Comparison of ENCODE assay signal across 1 cellular context in genomic region chr12:56126732-56127239, GRCh38.
A peak's percentile ranks its signal among the peaks of the same experiment; 100 is the strongest.
TF ChIP-seq lines count a peak whose summit lies in the region.

No MANE protein-coding gene starts in this region.

TF ChIP-seq in K562, 482 proteins besides CTCF, POLR2A, EP300 and RAD21 (continued from another document and continues in another):
- TF ChIP-seq IRF1 (CRISPR knock-in tag; IDR thresholded peaks at IDR 0.05; ENCODE audit: borderline replicate concordance) (no peak), SUPT5H (IDR thresholded peaks at IDR 0.05) (no peak; the same call in 1 of the 2 replicates), XRCC5 (IDR thresholded peaks at IDR 0.05; ENCODE audit: low read depth, low read length) (no peak), ZNF239 (CRISPR knock-in tag; IDR thresholded peaks at IDR 0.05) (no peak), SMAD2 (IDR thresholded peaks at IDR 0.05; ENCODE audit: low read depth, low read length) (no peak), MEF2A (IDR thresholded peaks at IDR 0.05; ENCODE audit: control insufficient read depth, low read depth, low read length) (no peak), FOXM1 (IDR thresholded peaks at IDR 0.05; ENCODE audit: low read depth) (peak; percentile 93), FOXM1 (CRISPR knock-in tag; IDR thresholded peaks at IDR 0.05; ENCODE audit: low read depth) (no peak), JUND (IDR thresholded peaks at IDR 0.05; ENCODE audit: borderline replicate concordance, low read depth, low read length) (peak; percentile 80), JUND (tag; IDR thresholded peaks at IDR 0.05; ENCODE audit: borderline replicate concordance, low read depth, low read length) (peak; percentile 74; the same call in 1 of the 3 replicates), HMG20B (CRISPR knock-in tag; IDR thresholded peaks at IDR 0.05) (no peak), CAMTA2 (CRISPR knock-in tag; conservative IDR thresholded peaks at IDR 0.05) (no peak), SNAPC5 (CRISPR knock-in tag; IDR thresholded peaks at IDR 0.05) (no peak), RUNX1 (IDR thresholded peaks at IDR 0.05; ENCODE audit: low read depth) (no peak), POLR3A (IDR thresholded peaks at IDR 0.05; ENCODE audit: borderline replicate concordance, extremely low read depth, insufficient read depth, insufficient read length) (no peak), ZNF445 (CRISPR knock-in tag; IDR thresholded peaks at IDR 0.05; ENCODE audit: low read depth) (no peak), MLLT1 (IDR thresholded peaks at IDR 0.05) (peak in 1 of 2 experiments; percentile 62; a peak in 2 of 4 replicates), DPF2 (IDR thresholded peaks at IDR 0.05) (peak; percentile 98), ZNF695 (CRISPR knock-in tag; IDR thresholded peaks at IDR 0.05) (no peak), RFX7 (CRISPR knock-in tag; IDR thresholded peaks at IDR 0.05) (no peak), ERF (CRISPR knock-in tag; IDR thresholded peaks at IDR 0.05) (no peak), SP1 (CRISPR knock-in tag; IDR thresholded peaks at IDR 0.05) (no peak; the same call in 1 of the 2 replicates), ZFP36 (IDR thresholded peaks at IDR 0.05; ENCODE audit: low read depth, low read length, partially characterized antibody) (no peak), TAF7 (tag; IDR thresholded peaks at IDR 0.05) (no peak), ZBTB5 (IDR thresholded peaks at IDR 0.05) (no peak), POLR3G (IDR thresholded peaks at IDR 0.05; ENCODE audit: extremely low read depth, insufficient read length, insufficient replicate concordance) (no peak), MAZ (CRISPR knock-in tag; conservative IDR thresholded peaks at IDR 0.05 in 1 of 2, IDR thresholded peaks at IDR 0.05 in 1 of 2) (no peak), NR3C1 (CRISPR knock-in tag; IDR thresholded peaks at IDR 0.05) (no peak), SMAD1 (IDR thresholded peaks at IDR 0.05; ENCODE audit: low read depth, low read length, partially characterized antibody) (peak; percentile 82), KLF6 (CRISPR knock-in tag; IDR thresholded peaks at IDR 0.05; ENCODE audit: borderline replicate concordance) (no peak), PRPF4 (IDR thresholded peaks at IDR 0.05; ENCODE audit: insufficient read depth, low read depth, low read length, poor library complexity, severe bottlenecking) (no peak), SMC3 (conservative IDR thresholded peaks at IDR 0.05; ENCODE audit: insufficient read depth, low read depth, low read length) (no peak), MTF1 (CRISPR knock-in tag; IDR thresholded peaks at IDR 0.05; ENCODE audit: borderline replicate concordance) (no peak), MTA2 (IDR thresholded peaks at IDR 0.05; ENCODE audit: low read depth) (peak; percentile 81), ZNF318 (IDR thresholded peaks at IDR 0.05; ENCODE audit: borderline replicate concordance in 1 of 2, low read depth in 1 of 2) (0 out of 4 replicates have a peak, but pooled peaks of 1 of the 2 experiments have one; percentile 59), ZNF644 (tag; IDR thresholded peaks at IDR 0.05; ENCODE audit: low read depth) (no peak), SPI1 (IDR thresholded peaks at IDR 0.05; ENCODE audit: borderline replicate concordance, low read depth, low read length) (peak; percentile 87), THAP12 (CRISPR knock-in tag; IDR thresholded peaks at IDR 0.05) (no peak), ZNF274 (IDR thresholded peaks at IDR 0.05; ENCODE audit: borderline replicate concordance, low read depth, low read length) (no peak), ZNF512 (tag; IDR thresholded peaks at IDR 0.05) (no peak), HBP1 (CRISPR knock-in tag; IDR thresholded peaks at IDR 0.05) (no peak)
